19 cellular contexts compared by ENCODE assay signal in genomic region chr20:59631751-59632380, GRCh38. TPM values are rescaled to one million over a fixed set of nuclear protein-coding genes. Genes with fewer than 3 reads are reported as not detected.
A peak's percentile ranks its signal among the peaks of the same experiment; 100 is the strongest.
DNase-seq lines count a peak whose midpoint lies in the region; ATAC-seq, FAIRE-seq and TF ChIP-seq lines count a peak whose summit lies in the region.
"Had no signal": no experiment of that assay in that cellular context is flagged by ENCODE, and none has a peak within 500 bp of the region (broad histone marks: within the 10 kb centered on the region; RNA-seq: fewer than 3 reads in every experiment).

No MANE protein-coding gene starts in this region.

- 0 out of 22 replicates have a peak, but pooled peaks cover 0 to under 1% (median 0%) of the 10 kb centered on the region in 11 experiments for H3K9me3 ChIP-seq in BLaER1 treated with 17β-estradiol and CSF1 and Interleukin-3, amounts not matched to agents 10 nM and 100 nM (replicated peaks in 1 of 11)
- no peaks in the 10 kb centered on the region for H3K9me3 ChIP-seq in PC-3 (ENCODE audit: low read length)

- no peaks in the 10 kb centered on the region for H3K79me2 ChIP-seq in PC-3 (ENCODE audit: low read length)

- no peaks in the 10 kb centered on the region for H3K27me3 ChIP-seq in BLaER1 treated with 17β-estradiol and CSF1 and Interleukin-3, amounts not matched to agents 10 nM and 100 nM
- H3K27me3 ChIP-seq in bronchial epithelial cell (ENCODE audit: control insufficient read depth, insufficient read depth, low read length) (no peaks in the 10 kb centered on the region), PC-3 (ENCODE audit: low read length) (peaks cover 90% of the 10 kb centered on the region)

- no peak for ATAC-seq in PC-3
- ATAC-seq: HepG2 had no signal

- H2AFZ ChIP-seq in PC-3 (ENCODE audit: low read length), result no peak overlapping the region

- in situ Hi-C loops in GM13977 (cut with MboI; ENCODE audit: low pct_unique_long_range_greater_than_20kb, low sequenced_read_pairs, unreplicated experiment), result no loop called here

- intact Hi-C loops in PC-3 (cut with micrococcal nuclease), result no loop called here

- TF ChIP-seq CTCF in bronchial epithelial cell (IDR thresholded peaks at IDR 0.05; ENCODE audit: insufficient read depth, low read length, severe bottlenecking), result no peak
- no peak for TF ChIP-seq CTCF in PC-3 (conservative IDR thresholded peaks at IDR 0.05; ENCODE audit: low read depth, low read length)
- no peak for TF ChIP-seq CTCF in GM13977 (IDR thresholded peaks at IDR 0.05; ENCODE audit: extremely low read depth, insufficient read depth, missing control alignments)

- peaks cover 12 to 76% (median 69%) of the 10 kb centered on the region in 10 experiments for H3K4me1 ChIP-seq in BLaER1 treated with 17β-estradiol and CSF1 and Interleukin-3, amounts not matched to agents 10 nM and 100 nM
- no peaks in the 10 kb centered on the region for H3K4me1 ChIP-seq in PC-3 (ENCODE audit: insufficient read depth, low read length)

- CTCF ChIA-PET in PC-3 (lab: Charles Lee), result no interaction called here

- no peaks in the 10 kb centered on the region for H3K9me2 ChIP-seq in PC-3 (replicated peaks; ENCODE audit: low read length)

- BruUV-seq in PC-3 (replicated peaks; lab: Mats Ljungman, UMichigan), result no TSS peak

- H3F3A ChIP-seq in PC-3 (ENCODE audit: low read length, unreplicated experiment), result no peaks in the 10 kb centered on the region

- H3K27ac ChIP-seq in BLaER1 treated with 17β-estradiol and CSF1 and Interleukin-3, amounts not matched to agents 10 nM and 100 nM, result peak overlapping the region in 6 of 11 experiments; percentile 14 to 54 (median 36); a peak in 8 of 22 replicates
- H3K27ac ChIP-seq in substantia nigra (ENCODE audit: low read depth, low read length, poor library complexity, severe bottlenecking) (peak overlapping the region; percentile 95), PC-3 (ENCODE audit: low read length) (no peak overlapping the region)

- peak overlapping the region; percentile 36 to 85 (median 66) for H3K4me2 ChIP-seq in BLaER1 treated with 17β-estradiol and CSF1 and Interleukin-3, amounts not matched to agents 10 nM and 100 nM
- no peak overlapping the region for H3K4me2 ChIP-seq in PC-3 (ENCODE audit: low read length)

- 0 out of 22 replicates have a peak overlapping the region, but pooled peaks of 1 of the 11 experiments have one; percentile 3 for H3K9ac ChIP-seq in BLaER1 treated with 17β-estradiol and CSF1 and Interleukin-3, amounts not matched to agents 10 nM and 100 nM
- no peak overlapping the region for H3K9ac ChIP-seq in PC-3 (ENCODE audit: low read length)

- H4K20me1 ChIP-seq in BLaER1 treated with 17β-estradiol and CSF1 and Interleukin-3, amounts not matched to agents 10 nM and 100 nM, result peaks cover 0 to 99% (median 28%) of the 10 kb centered on the region in 11 experiments; a peak in 11 of 22 replicates
- H4K20me1 ChIP-seq in PC-3 (ENCODE audit: low read length), result no peaks in the 10 kb centered on the region

- peak; percentile 91 for FAIRE-seq in bronchial epithelial cell (lab: Jason Lieb, UNC)
- FAIRE-seq: HepG2 had no signal

- no peak overlapping the region for H3K4me3 ChIP-seq in BLaER1 treated with 17β-estradiol and CSF1 and Interleukin-3, amounts not matched to agents 10 nM and 100 nM
- H3K4me3 ChIP-seq in bronchial epithelial cell (ENCODE audit: low read depth, low read length), result no peak overlapping the region
- no peak overlapping the region for H3K4me3 ChIP-seq in PC-3 (ENCODE audit: low read length)

- POLR2A ChIA-PET in PC-3 (lab: Charles Lee; ENCODE audit: unreplicated experiment), result no interaction called here

- H3K36me3 ChIP-seq in BLaER1 treated with 17β-estradiol and CSF1 and Interleukin-3, amounts not matched to agents 10 nM and 100 nM, result peaks cover 0 to 95% (median 28%) of the 10 kb centered on the region in 11 experiments; a peak in 13 of 22 replicates
- no peaks in the 10 kb centered on the region for H3K36me3 ChIP-seq in bronchial epithelial cell (ENCODE audit: control insufficient read depth, insufficient read depth, low read length)
- H3K36me3 ChIP-seq in PC-3 (ENCODE audit: low read depth, low read length), result no peaks in the 10 kb centered on the region

- no peak for DNase-seq in bronchial epithelial cell (ENCODE audit: low read depth)
- peak; percentile 75 for DNase-seq in mesenteric fat pad (ENCODE audit: low spot score)
- no peak for DNase-seq in substantia nigra (lab: John Stamatoyannopoulos, UW)
- DNase-seq in NOMO-1 treated with DMSO at 0.1 percent for 48 hours (lab: John Stamatoyannopoulos, UW; ENCODE audit: unreplicated experiment), result no peak
- DNase-seq in PC-3, result no peak
- DNase-seq in GM13977 (ENCODE audit: low spot score), result no peak
- DNase-seq: DMS 273 treated with DMSO at 0.1 percent for 48 hours, DND-41, H7, HFFc6, KBM-7, NCI-H1105, NCI-H2081 treated with DMSO at 0.1 percent for 48 hours, NCI-H748 treated with DMSO at 0.1 percent for 48 hours, RPMI8226 had no signal

RNA-seq across cellular contexts. Expression of gene PHACTR3, which starts 27.5 kb away (rescaled TPM):
- 15.0 and 32.0 TPM in 2 replicates for total RNA-seq in bronchial epithelial cell
- total RNA-seq in mesenteric fat pad, result 1.8 TPM
- total RNA-seq in PC-3 (2014; rRNA removed), result 26.4 and 30.6 TPM in 2 replicates
- total RNA-seq: G401, HepG2, HFFc6, NCI-H460 had no signal
